Comparison of ENCODE assay signal across 21 cellular contexts in genomic region chr6:105982761-105983600, GRCh38.
A peak's percentile ranks its signal among the peaks of the same experiment; 100 is the strongest.
DNase-seq lines count a peak whose midpoint lies in the region; ATAC-seq and TF ChIP-seq lines count a peak whose summit lies in the region.
"Had no signal": no experiment of that assay in that cellular context is flagged by ENCODE, and none has a peak within 500 bp of the region (broad histone marks: within the 10 kb centered on the region; RNA-seq: fewer than 3 reads in every experiment).

No MANE protein-coding gene starts in this region.

- no peak for TF ChIP-seq EP300 in esophagus muscularis mucosa (IDR thresholded peaks at IDR 0.05)

- TF ChIP-seq CTCF in esophagus muscularis mucosa (IDR thresholded peaks at IDR 0.05): no peak

- DNase-seq in stimulated activated naive CD8-positive, alpha-beta T cell treated with anti-CD3 and anti-CD28 coated beads, Interleukin-15, amount 100 ng/mL, for 72 hours: no peak
- no peak for DNase-seq in stimulated activated naive CD8-positive, alpha-beta T cell treated with anti-CD3 and anti-CD28 coated beads, Interleukin-15, Interleukin-2, amounts not matched to agents 100 U/mL and 50 U/mL, for 24 hours
- DNase-seq in NCI-H1436 treated with DMSO at 0.1 percent for 48 hours (lab: John Stamatoyannopoulos, UW) (peak; percentile 32), esophagus muscularis mucosa (ENCODE audit: extremely low spot score) (no peak)
- DNase-seq in activated CD4-positive, alpha-beta memory T cell treated with anti-CD3 and anti-CD28 coated beads for 36 hours: no peak
- DNase-seq in stimulated activated naive CD4-positive, alpha-beta T cell treated with Interleukin-2 at 50 U/mL for 16 hours (lab: John Stamatoyannopoulos, UW): no peak
- DNase-seq: activated CD4-positive, alpha-beta T cell treated with anti-CD3 and anti-CD28 coated beads, Interleukin-2, amount 50 U/mL, for 48 hours; activated gamma-delta T cell; amygdala; Calu3; dorsolateral prefrontal cortex; foreskin keratinocyte; Kasumi-1; naive B cell; NCI-H1092 treated with DMSO at 0.1 percent for 48 hours; NCI-H446 treated with DMSO at 0.1 percent for 48 hours; stimulated activated naive CD4-positive, alpha-beta T cell; trophoblast cell had no signal

- H3K27me3 ChIP-seq in esophagus muscularis mucosa: peaks cover 0 to 75% (median 24%) of the 10 kb centered on the region in 4 donors
- H3K27me3 ChIP-seq: foreskin keratinocyte had no signal

- H3K36me3 ChIP-seq in esophagus muscularis mucosa: no peaks in the 10 kb centered on the region
- H3K36me3 ChIP-seq: cardiac muscle cell had no signal

- no peak overlapping the region for H3K27ac ChIP-seq in esophagus muscularis mucosa (replicated peaks in 1 of 4)
- H3K27ac ChIP-seq: cardiac muscle cell, dorsolateral prefrontal cortex, foreskin keratinocyte had no signal

- no peaks in the 10 kb centered on the region for H3K9me3 Mint-ChIP-seq in stimulated activated naive CD8-positive, alpha-beta T cell treated with anti-CD3 and anti-CD28 coated beads, Interleukin-15, amount 100 ng/mL, for 72 hours
- H3K9me3 Mint-ChIP-seq in activated CD4-positive, alpha-beta memory T cell treated with anti-CD3 and anti-CD28 coated beads for 36 hours: no peaks in the 10 kb centered on the region

- no peaks in the 10 kb centered on the region for H3K36me3 Mint-ChIP-seq in activated CD4-positive, alpha-beta memory T cell treated with anti-CD3 and anti-CD28 coated beads for 36 hours

- no peak overlapping the region for H3K27ac Mint-ChIP-seq in stimulated activated naive CD8-positive, alpha-beta T cell treated with anti-CD3 and anti-CD28 coated beads, Interleukin-15, amount 100 ng/mL, for 72 hours
- peak overlapping the region; percentile 93 for H3K27ac Mint-ChIP-seq in activated CD4-positive, alpha-beta memory T cell treated with anti-CD3 and anti-CD28 coated beads for 36 hours
- H3K27ac Mint-ChIP-seq: naive B cell had no signal

- CTCF ChIA-PET in activated CD4-positive, alpha-beta memory T cell treated with anti-CD3 and anti-CD28 coated beads for 36 hours (lab: Charles Lee): interaction anchor here (0.6 to 3.9 kb wide), 7 partner anchors 10 to 551 kb away, joined by 3 to 23 read pairs (median 5); no protein-coding TSS in a partner anchor

- no peaks in the 10 kb centered on the region for H3K9me3 ChIP-seq in esophagus muscularis mucosa

- peaks cover 91% of the 10 kb centered on the region for H3K27me3 Mint-ChIP-seq in stimulated activated naive CD8-positive, alpha-beta T cell treated with anti-CD3 and anti-CD28 coated beads, Interleukin-15, amount 100 ng/mL, for 72 hours
- H3K27me3 Mint-ChIP-seq in activated CD4-positive, alpha-beta memory T cell treated with anti-CD3 and anti-CD28 coated beads for 36 hours: peaks cover 42% of the 10 kb centered on the region

- intact Hi-C loops in activated CD4-positive, alpha-beta memory T cell treated with anti-CD3 and anti-CD28 coated beads for 36 hours (cut with micrococcal nuclease): loop anchor here (1.0 to 5.0 kb wide), 8 partner anchors 9 to 501 kb away; no protein-coding TSS in a partner anchor
- intact Hi-C loops in esophagus muscularis mucosa (cut with DNase I): loop anchor here (2.0 kb wide), 1 partner anchor 20 kb away; no protein-coding TSS in a partner anchor

- no peak for TF ChIP-seq POLR2A in esophagus muscularis mucosa (IDR thresholded peaks at IDR 0.05; ENCODE audit: low read depth)

- peak; percentile 52 for ATAC-seq in stimulated activated naive CD8-positive, alpha-beta T cell treated with anti-CD3 and anti-CD28 coated beads, Interleukin-15, amount 100 ng/mL, for 72 hours
- ATAC-seq in stimulated activated naive CD8-positive, alpha-beta T cell treated with anti-CD3 and anti-CD28 coated beads, Interleukin-15, Interleukin-2, amounts not matched to agents 100 U/mL and 50 U/mL, for 24 hours: no peak
- ATAC-seq in HG02571 (IDR thresholded peaks at IDR 0.05; ENCODE audit: unreplicated experiment): no peak
- ATAC-seq: foreskin keratinocyte, GM12878 had no signal

- POLR2A ChIA-PET in activated CD4-positive, alpha-beta memory T cell treated with anti-CD3 and anti-CD28 coated beads for 36 hours (lab: Charles Lee): interaction anchor here (1.0 to 5.2 kb wide), 10 partner anchors 10 to 181 kb away, joined by 3 to 59 read pairs (median 12); partner anchors contain the start of gene PRDM1

- WGBS in esophagus muscularis mucosa: 79% methylated on average over 2 of the region's 2 CpGs

- H3K4me3 ChIP-seq in esophagus muscularis mucosa: no peak overlapping the region
- H3K4me3 ChIP-seq: cardiac muscle cell, dorsolateral prefrontal cortex, GM12878 had no signal

- H3K4me1 ChIP-seq in esophagus muscularis mucosa: peaks cover 6 to 23% (median 21%) of the 10 kb centered on the region in 4 donors

- H3K4me1 Mint-ChIP-seq in stimulated activated naive CD8-positive, alpha-beta T cell treated with anti-CD3 and anti-CD28 coated beads, Interleukin-15, amount 100 ng/mL, for 72 hours: peaks cover 63% of the 10 kb centered on the region
- H3K4me1 Mint-ChIP-seq in activated CD4-positive, alpha-beta memory T cell treated with anti-CD3 and anti-CD28 coated beads for 36 hours (ENCODE audit: low read depth): peaks cover 57% of the 10 kb centered on the region

- no peak overlapping the region for H3K4me3 Mint-ChIP-seq in stimulated activated naive CD8-positive, alpha-beta T cell treated with anti-CD3 and anti-CD28 coated beads, Interleukin-15, amount 100 ng/mL, for 72 hours
- peak overlapping the region; percentile 78 for H3K4me3 Mint-ChIP-seq in activated CD4-positive, alpha-beta memory T cell treated with anti-CD3 and anti-CD28 coated beads for 36 hours
